8 cellular contexts compared by ENCODE assay signal in genomic region chr2:26043862-26044736, GRCh38. TPM values are rescaled to one million over a fixed set of nuclear protein-coding genes. Genes with fewer than 3 reads are reported as not detected.
DNase-seq lines count a peak whose midpoint lies in the region; ATAC-seq, FAIRE-seq and TF ChIP-seq lines count a peak whose summit lies in the region.

No MANE protein-coding gene starts in this region.

- ATAC-seq in activated naive CD4-positive, alpha-beta T cell treated with anti-CD3 and anti-CD28 coated beads, Interleukin-2, amount 50 U/mL, for 72 hours, result peak; percentile 59 to 72
- ATAC-seq in left lobe of liver (peak; percentile 90), GM18519 (IDR thresholded peaks at IDR 0.05; ENCODE audit: low FRiP score, unreplicated experiment) (no peak)

- DNase-seq in AG10803 (ENCODE audit: low read depth), result peak; percentile 55
- DNase-seq in H54 (ENCODE audit: insufficient read length, low spot score), result no peak
- no peak for DNase-seq in activated naive CD4-positive, alpha-beta T cell treated with anti-CD3 and anti-CD28 coated beads, Interleukin-2, amount 50 U/mL, for 72 hours (ENCODE audit: low spot score in 2 of 2)
- DNase-seq in left lobe of liver (ENCODE audit: low spot score), result peak; percentile 75
- DNase-seq in NCI-H446 treated with DMSO at 0.1 percent for 48 hours (lab: John Stamatoyannopoulos, UW), result no peak
- DNase-seq in DMS114 treated with DMSO at 0.1 percent for 48 hours (lab: John Stamatoyannopoulos, UW; ENCODE audit: unreplicated experiment), result no peak
- DNase-seq in activated CD4-positive, alpha-beta T cell treated with anti-CD3 and anti-CD28 coated beads, Interleukin-2, amount 50 U/mL, for 48 hours, result no peak

- H3K27ac Mint-ChIP-seq in activated naive CD4-positive, alpha-beta T cell treated with anti-CD3 and anti-CD28 coated beads, Interleukin-2, amount 50 U/mL, for 72 hours, result peak overlapping the region in 1 of 2 donors; percentile 1

- H3K4me3 ChIP-seq in AG10803 (ENCODE audit: low read length), result peak overlapping the region; percentile 8; the same call in 1 of the 2 replicates

- peak; percentile 27 for FAIRE-seq in H54 (lab: Jason Lieb, UNC)

- no peak for TF ChIP-seq POLR2A in H54 (IDR thresholded peaks at IDR 0.05; ENCODE audit: low read depth, low read length)

- TF ChIP-seq CTCF in AG10803 (conservative IDR thresholded peaks at IDR 0.05; ENCODE audit: low read length), result no peak

- H3K9me3 Mint-ChIP-seq in activated naive CD4-positive, alpha-beta T cell treated with anti-CD3 and anti-CD28 coated beads, Interleukin-2, amount 50 U/mL, for 72 hours, result no peaks in the 10 kb centered on the region

- peaks cover 0 to 5% of the 10 kb centered on the region in 2 donors for H3K36me3 Mint-ChIP-seq in activated naive CD4-positive, alpha-beta T cell treated with anti-CD3 and anti-CD28 coated beads, Interleukin-2, amount 50 U/mL, for 72 hours

RNA-seq across cellular contexts. Expression of gene RAB10, which starts 10.2 kb away (rescaled TPM):
- 10 to 100 TPM; 83.1 to 90.1 TPM for total RNA-seq in activated naive CD4-positive, alpha-beta T cell treated with anti-CD3 and anti-CD28 coated beads, Interleukin-2, amount 50 U/mL, for 72 hours
- total RNA-seq in left lobe of liver, result 49.6 TPM

Comparison
In these comparisons a context has a peak if more than half of its experiments do, and no peak if none do; other contexts are left out.
1. DNase-seq: peak in AG10803 (single experiment) and left lobe of liver (single experiment); none in H54 (single experiment), activated naive CD4-positive, alpha-beta T cell treated with anti-CD3 and anti-CD28 coated beads, Interleukin-2, amount 50 U/mL, for 72 hours (0 of 2), NCI-H446 treated with DMSO at 0.1 percent for 48 hours (single experiment), DMS114 treated with DMSO at 0.1 percent for 48 hours (single experiment) and activated CD4-positive, alpha-beta T cell treated with anti-CD3 and anti-CD28 coated beads, Interleukin-2, amount 50 U/mL, for 48 hours (0 of 2).